In genomic region chr1:243354511-243355153, GRCh38 we compare ENCODE assay signal across 8 cellular contexts.
DNase-seq lines count a peak whose midpoint lies in the region; ATAC-seq and TF ChIP-seq lines count a peak whose summit lies in the region.

No MANE protein-coding gene starts in this region.

- H3K4me1 Mint-ChIP-seq in natural killer cell treated with Interleukin-12 subunit alpha and Interleukin-12 subunit beta and Interleukin-15 and Interleukin-18, amount 100 ng/mL, for 72 hours (ENCODE audit: low read depth in 2 of 2) = peaks cover 7 to 17% of the 10 kb centered on the region in 2 donors

- H3K4me1 ChIP-seq in adipocyte (ENCODE audit: control insufficient read depth, insufficient read depth, low read length) (peaks cover 11% of the 10 kb centered on the region), PC-3 (ENCODE audit: insufficient read depth, low read length) (no peaks in the 10 kb centered on the region)

- H3K27me3 ChIP-seq in adipocyte (replicated peaks; ENCODE audit: control insufficient read depth, insufficient read depth, low read length) = no peaks in the 10 kb centered on the region
- no peaks in the 10 kb centered on the region for H3K27me3 ChIP-seq in PC-3 (ENCODE audit: low read length)

- H3K9me3 Mint-ChIP-seq in natural killer cell treated with Interleukin-12 subunit alpha and Interleukin-12 subunit beta and Interleukin-15 and Interleukin-18, amount 100 ng/mL, for 72 hours = no peaks in the 10 kb centered on the region

- CTCF ChIA-PET in PC-3 (lab: Charles Lee) = no interaction called here

- POLR2A ChIA-PET in PC-3 (lab: Charles Lee; ENCODE audit: unreplicated experiment) = no interaction called here

- ATAC-seq in GM18517 (IDR thresholded peaks at IDR 0.05; ENCODE audit: unreplicated experiment) = peak; percentile 69
- ATAC-seq in HG02623 (IDR thresholded peaks at IDR 0.05; ENCODE audit: unreplicated experiment) = peak; percentile 76
- ATAC-seq in natural killer cell treated with Interleukin-12 subunit alpha and Interleukin-12 subunit beta and Interleukin-15 and Interleukin-18, amount 100 ng/mL, for 72 hours = peak in 1 of 2 donors; percentile 79
- no peak for ATAC-seq in PC-3
- ATAC-seq in HG03025 (IDR thresholded peaks at IDR 0.05; ENCODE audit: low FRiP score, unreplicated experiment) = no peak

- no peaks in the 10 kb centered on the region for H4K20me1 ChIP-seq in PC-3 (ENCODE audit: low read length)

- TF ChIP-seq CTCF in PC-3 (conservative IDR thresholded peaks at IDR 0.05; ENCODE audit: low read depth, low read length) = no peak

- no peak overlapping the region for H3K4me2 ChIP-seq in PC-3 (ENCODE audit: low read length)

- BruUV-seq in PC-3 (replicated peaks; lab: Mats Ljungman, UMichigan) = no TSS peak

- no peaks in the 10 kb centered on the region for H3K79me2 ChIP-seq in PC-3 (ENCODE audit: low read length)

- H3K36me3 ChIP-seq in adipocyte (ENCODE audit: control insufficient read depth, insufficient read depth, low read length, severe bottlenecking) (peaks cover 12% of the 10 kb centered on the region), PC-3 (ENCODE audit: low read depth, low read length) (no peaks in the 10 kb centered on the region; the same call in 1 of the 2 replicates)

- H3K27ac ChIP-seq in PC-3 (ENCODE audit: low read length) = no peak overlapping the region

- H3K36me3 Mint-ChIP-seq in natural killer cell treated with Interleukin-12 subunit alpha and Interleukin-12 subunit beta and Interleukin-15 and Interleukin-18, amount 100 ng/mL, for 72 hours = no peaks in the 10 kb centered on the region

- peak overlapping the region; percentile 78 for H3K4me3 Mint-ChIP-seq in natural killer cell treated with Interleukin-12 subunit alpha and Interleukin-12 subunit beta and Interleukin-15 and Interleukin-18, amount 100 ng/mL, for 72 hours

- H3K9me3 ChIP-seq in adipocyte (ENCODE audit: control insufficient read depth, low read length) (no peaks in the 10 kb centered on the region), PC-3 (ENCODE audit: low read length) (no peaks in the 10 kb centered on the region)

- peak overlapping the region; percentile 42 to 50 for H3K27ac Mint-ChIP-seq in natural killer cell treated with Interleukin-12 subunit alpha and Interleukin-12 subunit beta and Interleukin-15 and Interleukin-18, amount 100 ng/mL, for 72 hours

- intact Hi-C loops in PC-3 (cut with micrococcal nuclease) = no loop called here

- no peaks in the 10 kb centered on the region for H3K27me3 Mint-ChIP-seq in natural killer cell treated with Interleukin-12 subunit alpha and Interleukin-12 subunit beta and Interleukin-15 and Interleukin-18, amount 100 ng/mL, for 72 hours

- DNase-seq in adipocyte (ENCODE audit: low read depth) = peak; percentile 45
- DNase-seq in natural killer cell treated with Interleukin-12 subunit alpha and Interleukin-12 subunit beta and Interleukin-15 and Interleukin-18, amount 100 ng/mL, for 72 hours (ENCODE audit: low spot score) = no peak
- DNase-seq in PC-3 = no peak
- no peak for DNase-seq in GDM1 (lab: John Stamatoyannopoulos, UW)
- no peak for DNase-seq in UCSD-AML1 (lab: John Stamatoyannopoulos, UW; ENCODE audit: unreplicated experiment)

- H3K9ac ChIP-seq in adipocyte (ENCODE audit: low read length) (peak overlapping the region; percentile 46), PC-3 (ENCODE audit: low read length) (no peak overlapping the region)

- H3F3A ChIP-seq in PC-3 (ENCODE audit: low read length, unreplicated experiment) = no peaks in the 10 kb centered on the region

- H2AFZ ChIP-seq in PC-3 (ENCODE audit: low read length) = no peak overlapping the region

- H3K9me2 ChIP-seq in PC-3 (replicated peaks; ENCODE audit: low read length) = no peaks in the 10 kb centered on the region

- peak overlapping the region; percentile 74 for H3K4me3 ChIP-seq in adipocyte (ENCODE audit: low read length)
- H3K4me3 ChIP-seq in PC-3 (ENCODE audit: low read length) = no peak overlapping the region

Comparison
In these comparisons a context has a peak if more than half of its experiments do, and no peak if none do; other contexts are left out.
1. ATAC-seq: peak in GM18517 (single experiment) and HG02623 (single experiment); none in PC-3 (single experiment) and HG03025 (single experiment).